In genomic region chr16:22659933-22660332, GRCh38 we compare ENCODE assay signal across 20 cellular contexts.
A peak's percentile ranks its signal among the peaks of the same experiment; 100 is the strongest.
DNase-seq lines count a peak whose midpoint lies in the region; ATAC-seq, FAIRE-seq and TF ChIP-seq lines count a peak whose summit lies in the region.
"Had no signal": no experiment of that assay in that cellular context is flagged by ENCODE, and none has a peak within 500 bp of the region (broad histone marks: within the 10 kb centered on the region; RNA-seq: fewer than 3 reads in every experiment).

No MANE protein-coding gene starts in this region.

- H3K27me3 Mint-ChIP-seq in GM23338 (ENCODE audit: insufficient read depth, low read depth, poor library complexity) (peaks cover 1% of the 10 kb centered on the region), progenitor cell of endocrine pancreas (no peaks in the 10 kb centered on the region), T-cell (peaks cover 0 to 9% of the 10 kb centered on the region in 2 donors)
- H3K27me3 Mint-ChIP-seq: activated CD4-positive, alpha-beta memory T cell treated with anti-CD3 and anti-CD28 coated beads for 36 hours; activated naive CD4-positive, alpha-beta T cell treated with anti-CD3 and anti-CD28 coated beads, Interleukin-2, amount 10 ng/mL, durations not matched to agents 7 days and 5 days had no signal

- no peak overlapping the region for H3K27ac ChIP-seq in GM23338 (ENCODE audit: low read depth)
- H3K27ac ChIP-seq in K562 (ENCODE audit: extremely low read depth, low read depth, low read length) = no peak overlapping the region
- H3K27ac ChIP-seq: parathyroid adenoma, SK-N-MC, thoracic aorta had no signal

- TF ChIP-seq RAD21 in K562 (CRISPR knock-in tag; conservative IDR thresholded peaks at IDR 0.05 in 1 of 2, IDR thresholded peaks at IDR 0.05 in 1 of 2) = no peak

- TF ChIP-seq CTCF in GM23338 (conservative IDR thresholded peaks at IDR 0.05; ENCODE audit: low read depth in 2 of 2) = no peak
- TF ChIP-seq CTCF in K562 (IDR thresholded peaks at IDR 0.05 in 2 of 3, conservative IDR thresholded peaks at IDR 0.05 in 1 of 3; ENCODE audit: insufficient read depth in 2 of 3, low read depth in 1 of 3, low read length in 3 of 3) = no peak
- TF ChIP-seq CTCF in progenitor cell of endocrine pancreas (IDR thresholded peaks at IDR 0.05; ENCODE audit: unreplicated experiment) = no peak

- no peaks in the 10 kb centered on the region for H3K79me2 ChIP-seq in GM23338 (replicated peaks; ENCODE audit: insufficient read depth)
- no peaks in the 10 kb centered on the region for H3K79me2 ChIP-seq in K562 (ENCODE audit: control insufficient read depth, insufficient read depth, low read length)
- H3K79me2 ChIP-seq: parathyroid adenoma had no signal

- DNase-seq in GM23338 (ENCODE audit: low spot score) = no peak
- peak; percentile 11 for DNase-seq in NCI-H2029 (lab: John Stamatoyannopoulos, UW)
- no peak for DNase-seq in K562 (ENCODE audit: extremely low read depth in 1 of 4, low spot score in 3 of 4)
- DNase-seq in occipital lobe (lab: John Stamatoyannopoulos, UW) = peak; percentile 53
- DNase-seq in progenitor cell of endocrine pancreas (ENCODE audit: low spot score, unreplicated experiment) = no peak
- DNase-seq in left lobe of liver (ENCODE audit: low spot score) = no peak
- DNase-seq in T-cell = no peak
- DNase-seq: activated CD4-positive, alpha-beta memory T cell treated with anti-CD3 and anti-CD28 coated beads for 36 hours; activated naive CD4-positive, alpha-beta T cell treated with anti-CD3 and anti-CD28 coated beads, Interleukin-2, amount 10 ng/mL, durations not matched to agents 7 days and 5 days; activated T-cell treated with anti-CD3 and anti-CD28 coated beads, Interleukin-2, amount 50 U/mL, for 4 hours; effector CD4-positive, alpha-beta T cell; NCI-H1436; NCI-H226; NK-92 treated with Interleukin-12 subunit alpha and Interleukin-12 subunit beta, amount 100 ng/mL, for 24 hours; sigmoid colon had no signal

- H3K9me3 Mint-ChIP-seq in GM23338 = no peaks in the 10 kb centered on the region
- H3K9me3 Mint-ChIP-seq in progenitor cell of endocrine pancreas (ENCODE audit: low read depth) = no peaks in the 10 kb centered on the region
- H3K9me3 Mint-ChIP-seq in T-cell = no peaks in the 10 kb centered on the region
- H3K9me3 Mint-ChIP-seq: activated CD4-positive, alpha-beta memory T cell treated with anti-CD3 and anti-CD28 coated beads for 36 hours; activated naive CD4-positive, alpha-beta T cell treated with anti-CD3 and anti-CD28 coated beads, Interleukin-2, amount 10 ng/mL, durations not matched to agents 7 days and 5 days; activated T-cell treated with anti-CD3 and anti-CD28 coated beads, Interleukin-2, amount 50 U/mL, for 4 hours had no signal

- H3K9me1 ChIP-seq in K562 (ENCODE audit: control insufficient read depth, insufficient read depth, low read length) = no peaks in the 10 kb centered on the region

- H3F3A ChIP-seq in GM23338 (replicated peaks; ENCODE audit: low read depth) = peaks cover 6% of the 10 kb centered on the region; the same call in 1 of the 2 replicates

- H3K4me3 ChIP-seq in GM23338 (no peak overlapping the region), K562 (no peak overlapping the region)
- H3K4me3 ChIP-seq: sigmoid colon, SK-N-MC, thoracic aorta had no signal

- no peak for TF ChIP-seq POLR2A in K562 (conservative IDR thresholded peaks at IDR 0.05)

- no peak overlapping the region for H3K9ac ChIP-seq in K562 (ENCODE audit: insufficient read depth in 1 of 2, low read depth in 2 of 2, low read length in 2 of 2)
- H3K9ac ChIP-seq: parathyroid adenoma had no signal

- H3K4me1 ChIP-seq in GM23338 (ENCODE audit: insufficient read depth) (no peaks in the 10 kb centered on the region), K562 (replicated peaks in 1 of 2; ENCODE audit: control insufficient read depth in 2 of 2, insufficient read depth in 2 of 2, low read length in 2 of 2) (no peaks in the 10 kb centered on the region)
- H3K4me1 ChIP-seq: parathyroid adenoma had no signal

- no peaks in the 10 kb centered on the region for H3K36me3 Mint-ChIP-seq in GM23338 (ENCODE audit: low read depth)
- no peaks in the 10 kb centered on the region for H3K36me3 Mint-ChIP-seq in progenitor cell of endocrine pancreas (ENCODE audit: insufficient read depth)
- no peaks in the 10 kb centered on the region for H3K36me3 Mint-ChIP-seq in T-cell
- H3K36me3 Mint-ChIP-seq: activated CD4-positive, alpha-beta memory T cell treated with anti-CD3 and anti-CD28 coated beads for 36 hours; activated naive CD4-positive, alpha-beta T cell treated with anti-CD3 and anti-CD28 coated beads, Interleukin-2, amount 10 ng/mL, durations not matched to agents 7 days and 5 days; WTC11 had no signal

- H2AFZ ChIP-seq in GM23338 = peak overlapping the region; percentile 94
- 0 out of 2 replicates have a peak overlapping the region, but pooled peaks have one; percentile 5 for H2AFZ ChIP-seq in K562 (ENCODE audit: low read depth, low read length)
- H2AFZ ChIP-seq: parathyroid adenoma had no signal

- H3K27me3 ChIP-seq in GM23338 (ENCODE audit: insufficient read depth) = no peaks in the 10 kb centered on the region
- H3K27me3 ChIP-seq in K562 (ENCODE audit: control insufficient read depth in 2 of 2, insufficient read depth in 2 of 2, low read length in 2 of 2) = peaks cover 12 to 15% of the 10 kb centered on the region in 2 experiments; a peak in 4 of 5 replicates
- H3K27me3 ChIP-seq: sigmoid colon had no signal

- H3K4me2 ChIP-seq in GM23338 (no peak overlapping the region), K562 (ENCODE audit: insufficient read depth, low read length) (no peak overlapping the region)

- H3K4me1 Mint-ChIP-seq in GM23338 (no peaks in the 10 kb centered on the region), progenitor cell of endocrine pancreas (ENCODE audit: low read depth) (no peaks in the 10 kb centered on the region), T-cell (no peaks in the 10 kb centered on the region)
- H3K4me1 Mint-ChIP-seq: activated naive CD4-positive, alpha-beta T cell treated with anti-CD3 and anti-CD28 coated beads, Interleukin-2, amount 10 ng/mL, durations not matched to agents 7 days and 5 days; nephron; WTC11 had no signal

- TF ChIP-seq EP300 in K562 (IDR thresholded peaks at IDR 0.05; ENCODE audit: low read length) = no peak

- intact Hi-C loops in K562 (cut with micrococcal nuclease) = no loop called here

- H4K20me1 ChIP-seq in GM23338 (replicated peaks; ENCODE audit: insufficient read depth) (no peaks in the 10 kb centered on the region), K562 (replicated peaks; ENCODE audit: control insufficient read depth, insufficient read depth, low read length) (no peaks in the 10 kb centered on the region)

- H3K4me3 Mint-ChIP-seq in GM23338 = no peak overlapping the region
- H3K4me3 Mint-ChIP-seq in progenitor cell of endocrine pancreas (ENCODE audit: low read depth) = no peak overlapping the region
- no peak overlapping the region for H3K4me3 Mint-ChIP-seq in T-cell
- H3K4me3 Mint-ChIP-seq: activated CD4-positive, alpha-beta memory T cell treated with anti-CD3 and anti-CD28 coated beads for 36 hours; activated naive CD4-positive, alpha-beta T cell treated with anti-CD3 and anti-CD28 coated beads, Interleukin-2, amount 10 ng/mL, durations not matched to agents 7 days and 5 days; activated T-cell treated with anti-CD3 and anti-CD28 coated beads, Interleukin-2, amount 50 U/mL, for 4 hours; nephron; WTC11 had no signal

- no peaks in the 10 kb centered on the region for H3K9me3 ChIP-seq in K562 (replicated peaks; ENCODE audit: control insufficient read depth, insufficient read depth, low read depth, low read length)
- H3K9me3 ChIP-seq: sigmoid colon, thoracic aorta had no signal

- peaks cover 22% of the 10 kb centered on the region for H3K9me2 ChIP-seq in GM23338 (ENCODE audit: insufficient read depth)

- H3K27ac Mint-ChIP-seq in GM23338 = no peak overlapping the region
- H3K27ac Mint-ChIP-seq in progenitor cell of endocrine pancreas = no peak overlapping the region
- H3K27ac Mint-ChIP-seq in T-cell = no peak overlapping the region
- H3K27ac Mint-ChIP-seq: activated CD4-positive, alpha-beta memory T cell treated with anti-CD3 and anti-CD28 coated beads for 36 hours; activated naive CD4-positive, alpha-beta T cell treated with anti-CD3 and anti-CD28 coated beads, Interleukin-2, amount 10 ng/mL, durations not matched to agents 7 days and 5 days; nephron; WTC11 had no signal

- H3K36me3 ChIP-seq in GM23338 (ENCODE audit: insufficient read depth) (no peaks in the 10 kb centered on the region; the same call in 1 of the 2 replicates), K562 (ENCODE audit: control insufficient read depth, insufficient read depth, low read length) (no peaks in the 10 kb centered on the region)
- H3K36me3 ChIP-seq: sigmoid colon, thoracic aorta had no signal

- ATAC-seq in GM23338 (no peak), K562 (no peak), left lobe of liver (no peak), T-cell (replicated peaks in 1 of 4) (no peak)
- ATAC-seq: activated T-cell treated with anti-CD3 and anti-CD28 coated beads, Interleukin-2, amount 50 U/mL, for 4 hours; WTC11 had no signal

- FAIRE-seq in K562 (lab: Jason Lieb, UNC) = no peak

- POLR2A ChIA-PET in K562 (lab: Yijun Ruan, JAX) (no interaction called here), T-cell (lab: Charles Lee) (no interaction called here)

- CTCF ChIA-PET in K562 (lab: Yijun Ruan, JAX; ENCODE audit: low intra/inter-chr PET ratio) = no interaction called here
- CTCF ChIA-PET in T-cell (lab: Charles Lee) = no interaction called here

- BruUV-seq in K562 (replicated peaks; lab: Mats Ljungman, UMichigan) = no TSS peak

- 3% methylated on average over 4 of the region's 4 CpGs for WGBS in K562 (ENCODE audit: insufficient coverage, low coverage, missing lambda C conversion rate)

- in situ Hi-C loops in K562 (cut with MboI) = no loop called here

TF ChIP-seq in GM23338, 12 proteins besides CTCF, POLR2A, EP300 and RAD21:
- TF ChIP-seq ZNF331 (CRISPR knock-in tag; IDR thresholded peaks at IDR 0.05; ENCODE audit: low read depth) = no peak

TF ChIP-seq in K562, 482 proteins besides CTCF, POLR2A, EP300 and RAD21 (continues in another document):
- TF ChIP-seq, protein P1, sequence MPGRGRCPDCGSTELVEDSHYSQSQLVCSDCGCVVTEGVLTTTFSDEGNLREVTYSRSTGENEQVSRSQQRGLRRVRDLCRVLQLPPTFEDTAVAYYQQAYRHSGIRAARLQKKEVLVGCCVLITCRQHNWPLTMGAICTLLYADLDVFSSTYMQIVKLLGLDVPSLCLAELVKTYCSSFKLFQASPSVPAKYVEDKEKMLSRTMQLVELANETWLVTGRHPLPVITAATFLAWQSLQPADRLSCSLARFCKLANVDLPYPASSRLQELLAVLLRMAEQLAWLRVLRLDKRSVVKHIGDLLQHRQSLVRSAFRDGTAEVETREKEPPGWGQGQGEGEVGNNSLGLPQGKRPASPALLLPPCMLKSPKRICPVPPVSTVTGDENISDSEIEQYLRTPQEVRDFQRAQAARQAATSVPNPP (IDR thresholded peaks at IDR 0.05; ENCODE audit: borderline replicate concordance, insufficient read depth, insufficient read length) = no peak
- TF ChIP-seq SMAD2 (IDR thresholded peaks at IDR 0.05; ENCODE audit: low read depth, low read length) (no peak), SRSF1 (IDR thresholded peaks at IDR 0.05; ENCODE audit: low read depth, low read length) (no peak)

Comparison
In these comparisons a context has a peak if more than half of its experiments do, and no peak if none do; other contexts are left out.
1. DNase-seq: peak in NCI-H2029 (single experiment) and occipital lobe (single experiment); none in GM23338 (single experiment), K562 (0 of 4), progenitor cell of endocrine pancreas (single experiment), left lobe of liver (single experiment) and T-cell (0 of 34).